In genomic region chr2:73696975-73697374, GRCh38 we compare ENCODE assay signal across 18 cellular contexts. TPM values are rescaled to one million over a fixed set of nuclear protein-coding genes. Genes with fewer than 3 reads are reported as not detected.
"Had no signal": no experiment of that assay in that cellular context is flagged by ENCODE, and none has a peak within 500 bp of the region (broad histone marks: within the 10 kb centered on the region; RNA-seq: fewer than 3 reads in every experiment).

No MANE protein-coding gene starts in this region.

RNA-seq across cellular contexts. Expression of gene NAT8, which starts 54.8 kb away (rescaled TPM):
- total RNA-seq: activated naive CD4-positive, alpha-beta T cell treated with anti-CD3 and anti-CD28 coated beads for 36 hours; activated naive CD4-positive, alpha-beta T cell treated with anti-CD3 and anti-CD28 coated beads, Interleukin-2, amount 50 U/mL, for 72 hours; activated naive CD8-positive, alpha-beta T cell treated with anti-CD3 and anti-CD28 coated beads for 36 hours; activated naive CD8-positive, alpha-beta T cell treated with anti-CD3 and anti-CD28 coated beads, Interleukin-2, amount 10 ng/mL, durations not matched to agents 7 days and 5 days; activated T-cell treated with anti-CD3 and anti-CD28 coated beads, Interleukin-2, amount 50 U/mL, for 4 hours; activated T-cell treated with anti-CD3 and anti-CD28 coated beads, Interleukin-2, amount 50 U/mL, for 72 hours; activated T-helper 1 cell treated with anti-CD3 and anti-CD28 coated beads, Interleukin-12 subunit alpha, Interleukin-12 subunit beta, Interleukin-2, Interleukin-4 antibody, amounts not matched to agents 30 ng/mL and 10 ng/mL and 1 ng/mL, durations not matched to agents 14 hours and 24 hours and 36 hours; activated T-helper 17 cell treated with anti-CD3 and anti-CD28 coated beads, Interleukin-2, amount 50 U/mL, for 72 hours; activated T-helper 2 cell treated with anti-CD3 and anti-CD28 coated beads, Interferon-gamma antibody, Interleukin-2, Interleukin-4, amounts not matched to agents 10 μg/mL and 5 μg/mL and 100 μg/mL, durations not matched to agents 14 hours and 24 hours and 36 hours; aorta; ascending aorta; astrocyte; body of pancreas; breast epithelium; bronchial epithelial cell; cardiac muscle cell; cardiac septum had no signal
- polyA plus RNA-seq: adipose tissue, aorta, cardiac muscle cell had no signal
